Comparison of ENCODE assay signal across 10 cellular contexts in genomic region chr3:120502116-120502515, GRCh38. TPM values are rescaled to one million over a fixed set of nuclear protein-coding genes. Genes with fewer than 3 reads are reported as not detected.
"Had no signal": no experiment of that assay in that cellular context is flagged by ENCODE, and none has a peak within 500 bp of the region (broad histone marks: within the 10 kb centered on the region; RNA-seq: fewer than 3 reads in every experiment).

No MANE protein-coding gene starts in this region.

- DNase-seq: GM23248, GOT3, H9, HCEC 1CT, Karpas-422, KBM-7 had no signal

- H3K4me3 Mint-ChIP-seq: H9 had no signal

- H3K9me3 Mint-ChIP-seq: H9 had no signal

- FAIRE-seq: H54, HTR-8/SVneo had no signal

- H3K4me2 ChIP-seq: KMS-11 had no signal

- H3K9ac ChIP-seq: GM23248, KMS-11 had no signal

- H3K27ac ChIP-seq: GM23248, KMS-11 had no signal

- H3K4me3 ChIP-seq: GM23248 had no signal

- H3K27ac Mint-ChIP-seq: H9 had no signal

- H2AFZ ChIP-seq: GM23248 had no signal

RNA-seq across cellular contexts. Expression of gene FSTL1, which starts 51.3 kb away (rescaled TPM):
- total RNA-seq: HT-29 had no signal
